ENCODE assay signal across 7 cellular contexts in genomic region chr15:101127503-101128076, GRCh38.
DNase-seq lines count a peak whose midpoint lies in the region; ATAC-seq lines count a peak whose summit lies in the region.

No MANE protein-coding gene starts in this region.

- H3K9me3 Mint-ChIP-seq in dendritic cell treated with granulocyte-macrophage colony-stimulating factor and Interleukin-4, amounts not matched to agents 40 ng/mL and 50 ng/mL, for 4 days, result no peaks in the 10 kb centered on the region

- peaks cover 83% of the 10 kb centered on the region for H3K4me1 Mint-ChIP-seq in dendritic cell treated with granulocyte-macrophage colony-stimulating factor and Interleukin-4, amounts not matched to agents 40 ng/mL and 50 ng/mL, for 4 days (ENCODE audit: low read depth)

- H3K27me3 Mint-ChIP-seq in dendritic cell treated with granulocyte-macrophage colony-stimulating factor and Interleukin-4, amounts not matched to agents 40 ng/mL and 50 ng/mL, for 4 days, result peaks cover 1% of the 10 kb centered on the region

- intact Hi-C loops in dendritic cell treated with granulocyte-macrophage colony-stimulating factor and Interleukin-4, amounts not matched to agents 40 ng/mL and 50 ng/mL, for 4 days (cut with micrococcal nuclease), result loop anchor here (10.0 kb wide), 1 partner anchor 127 kb away; the partner anchor contains the start of gene CHSY1

- DNase-seq in NCI-H1417 treated with DMSO at 0.1 percent for 48 hours (lab: John Stamatoyannopoulos, UW) (peak; percentile 88), myocyte (ENCODE audit: low read depth) (peak; percentile 91), stromal cell of bone marrow (ENCODE audit: low read depth) (peak; percentile 95)

- H3K27ac Mint-ChIP-seq in dendritic cell treated with granulocyte-macrophage colony-stimulating factor and Interleukin-4, amounts not matched to agents 40 ng/mL and 50 ng/mL, for 4 days, result peak overlapping the region; percentile 89

- H3K36me3 Mint-ChIP-seq in dendritic cell treated with granulocyte-macrophage colony-stimulating factor and Interleukin-4, amounts not matched to agents 40 ng/mL and 50 ng/mL, for 4 days (ENCODE audit: low read depth), result no peaks in the 10 kb centered on the region

- peak overlapping the region; percentile 44 for H3K4me3 Mint-ChIP-seq in dendritic cell treated with granulocyte-macrophage colony-stimulating factor and Interleukin-4, amounts not matched to agents 40 ng/mL and 50 ng/mL, for 4 days

- peak; percentile 73 for ATAC-seq in GM18861 (IDR thresholded peaks at IDR 0.05; ENCODE audit: unreplicated experiment)
- ATAC-seq in HG02852 (IDR thresholded peaks at IDR 0.05; ENCODE audit: unreplicated experiment), result peak; percentile 79
- ATAC-seq in activated CD4-positive, CD25-positive, alpha-beta regulatory T cell treated with anti-CD3 and anti-CD28 coated beads, Interleukin-2, amount 50 U/mL, for 24 hours, result peak; percentile 73 to 79

Comparison
In these comparisons a context has a peak if more than half of its experiments do, and no peak if none do; other contexts are left out.
1. Peak in every context shown above with its lines: DNase-seq and ATAC-seq.